26 cellular contexts compared by ENCODE assay signal in the genomic region with DNA sequence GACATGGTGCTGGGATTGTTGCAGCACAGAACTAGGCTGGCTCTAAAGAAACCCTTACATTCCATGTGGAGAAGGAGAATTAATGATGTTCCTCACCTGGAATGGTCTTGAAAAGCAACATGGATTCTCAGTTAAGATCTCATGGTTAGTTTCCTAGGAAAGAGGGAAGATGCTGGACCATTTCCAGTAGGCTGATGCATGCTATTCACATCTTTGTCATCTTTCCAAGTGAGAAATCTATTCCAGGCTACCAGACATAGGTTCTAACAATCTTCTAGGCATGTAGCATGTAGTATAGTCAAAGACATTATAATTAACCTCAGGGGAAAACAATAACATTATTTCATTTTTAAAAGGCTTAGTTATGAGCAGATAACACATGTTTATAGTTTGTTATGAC. TPM values are rescaled to one million over a fixed set of nuclear protein-coding genes. Genes with fewer than 3 reads are reported as not detected.
"Had no signal": no experiment of that assay in that cellular context is flagged by ENCODE, and none has a peak within 500 bp of the region (broad histone marks: within the 10 kb centered on the region; RNA-seq: fewer than 3 reads in every experiment).

No MANE protein-coding gene starts in this region.

- DNase-seq: activated CD4-positive, alpha-beta T cell treated with anti-CD3 and anti-CD28 coated beads, Interleukin-2, amount 10 ng/mL, durations not matched to agents 7 days and 5 days; activated CD4-positive, CD25-positive, alpha-beta regulatory T cell treated with anti-CD3 and anti-CD28 coated beads, Interleukin-2, amount 50 U/mL, for 72 hours; activated CD8-positive, alpha-beta T cell treated with anti-CD3 and anti-CD28 coated beads, Interleukin-2, amount 10 ng/mL, durations not matched to agents 7 days and 5 days; activated gamma-delta T cell; activated naive CD4-positive, alpha-beta T cell treated with anti-CD3 and anti-CD28 coated beads, Interleukin-2, amount 50 U/mL, for 16 hours; activated naive CD8-positive, alpha-beta T cell treated with anti-CD3 and anti-CD28 coated beads, Interleukin-2, amount 50 U/mL, for 24 hours; body of pancreas; effector memory CD8-positive, alpha-beta T cell; foreskin keratinocyte; kidney glomerular epithelial cell; left lung; naive thymus-derived CD8-positive, alpha-beta T cell; stimulated activated CD4-positive, alpha-beta T cell treated with anti-CD3 and anti-CD28 coated beads, Interleukin-4, amount 100 ng/mL, for 4 hours; stimulated activated naive CD8-positive, alpha-beta T cell treated with anti-CD3 and anti-CD28 coated beads, Interleukin-15, Interleukin-2, amounts not matched to agents 100 U/mL and 50 U/mL, for 24 hours; T-cell; WERI-Rb-1 had no signal

- H3K27ac Mint-ChIP-seq: activated CD4-positive, alpha-beta T cell treated with anti-CD3 and anti-CD28 coated beads, Interleukin-2, amount 10 ng/mL, durations not matched to agents 7 days and 5 days; activated CD8-positive, alpha-beta T cell treated with anti-CD3 and anti-CD28 coated beads, Interleukin-2, amount 10 ng/mL, durations not matched to agents 7 days and 5 days; activated naive CD8-positive, alpha-beta T cell treated with anti-CD3 and anti-CD28 coated beads, Interleukin-2, amount 50 U/mL, for 24 hours; activated T-helper 1 cell treated with anti-CD3 and anti-CD28 coated beads, Interleukin-12 subunit alpha, Interleukin-12 subunit beta, Interleukin-2, Interleukin-4 antibody, amounts not matched to agents 30 ng/mL and 10 ng/mL and 1 ng/mL, durations not matched to agents 14 hours and 24 hours and 36 hours; effector memory CD8-positive, alpha-beta T cell; naive thymus-derived CD8-positive, alpha-beta T cell; progenitor cell of endocrine pancreas; T-cell; T-helper 2 cell treated with Interferon-gamma antibody and Interleukin-4, amounts not matched to agents 5 μg/mL and 100 μg/mL, for 36 hours had no signal

- H3K36me3 Mint-ChIP-seq: naive thymus-derived CD8-positive, alpha-beta T cell; T-cell had no signal

- H3K36me3 ChIP-seq: left lung, WERI-Rb-1 had no signal

- H3K9me3 Mint-ChIP-seq: activated CD4-positive, alpha-beta T cell treated with anti-CD3 and anti-CD28 coated beads, Interleukin-2, amount 10 ng/mL, durations not matched to agents 7 days and 5 days; activated naive CD8-positive, alpha-beta T cell treated with anti-CD3 and anti-CD28 coated beads, Interleukin-2, amount 50 U/mL, for 24 hours; activated T-helper 1 cell treated with anti-CD3 and anti-CD28 coated beads, Interleukin-12 subunit alpha, Interleukin-12 subunit beta, Interleukin-2, Interleukin-4 antibody, amounts not matched to agents 30 ng/mL and 10 ng/mL and 1 ng/mL, durations not matched to agents 14 hours and 24 hours and 36 hours; naive thymus-derived CD8-positive, alpha-beta T cell; T-cell; T-helper 2 cell treated with Interferon-gamma antibody and Interleukin-4, amounts not matched to agents 5 μg/mL and 100 μg/mL, for 36 hours had no signal

- H3K9me3 ChIP-seq: body of pancreas, left lung, tibial nerve, vagina had no signal

- H3K4me1 Mint-ChIP-seq: activated CD4-positive, alpha-beta T cell treated with anti-CD3 and anti-CD28 coated beads, Interleukin-2, amount 10 ng/mL, durations not matched to agents 7 days and 5 days; activated naive CD8-positive, alpha-beta T cell treated with anti-CD3 and anti-CD28 coated beads, Interleukin-2, amount 50 U/mL, for 24 hours; naive thymus-derived CD8-positive, alpha-beta T cell; T-cell had no signal

- H3K27me3 ChIP-seq: body of pancreas, cardiac muscle cell, foreskin keratinocyte, hepatocyte, left lung, tibial nerve, vagina had no signal

- H3K27ac ChIP-seq: body of pancreas, cardiac muscle cell, foreskin keratinocyte, hepatocyte, left lung, tibial nerve, vagina, WERI-Rb-1 had no signal

- H3K4me3 ChIP-seq: body of pancreas, cardiac muscle cell, hepatocyte, left lung, lung, tibial nerve, vagina had no signal

- H3K4me3 Mint-ChIP-seq: activated CD4-positive, alpha-beta T cell treated with anti-CD3 and anti-CD28 coated beads, Interleukin-2, amount 10 ng/mL, durations not matched to agents 7 days and 5 days; activated CD8-positive, alpha-beta T cell treated with anti-CD3 and anti-CD28 coated beads, Interleukin-2, amount 10 ng/mL, durations not matched to agents 7 days and 5 days; activated naive CD8-positive, alpha-beta T cell treated with anti-CD3 and anti-CD28 coated beads, Interleukin-2, amount 50 U/mL, for 24 hours; activated T-helper 1 cell treated with anti-CD3 and anti-CD28 coated beads, Interleukin-12 subunit alpha, Interleukin-12 subunit beta, Interleukin-2, Interleukin-4 antibody, amounts not matched to agents 30 ng/mL and 10 ng/mL and 1 ng/mL, durations not matched to agents 14 hours and 24 hours and 36 hours; effector memory CD8-positive, alpha-beta T cell; naive thymus-derived CD8-positive, alpha-beta T cell; T-cell; T-helper 2 cell treated with Interferon-gamma antibody and Interleukin-4, amounts not matched to agents 5 μg/mL and 100 μg/mL, for 36 hours had no signal

- H3K4me1 ChIP-seq: foreskin keratinocyte, left lung, tibial nerve had no signal

RNA-seq across cellular contexts. Expression of gene TMEM252, which starts 44.3 kb away (rescaled TPM):
- total RNA-seq: activated CD4-positive, alpha-beta T cell treated with anti-CD3 and anti-CD28 coated beads, Interleukin-2, amount 10 ng/mL, durations not matched to agents 7 days and 5 days; activated CD8-positive, alpha-beta T cell treated with anti-CD3 and anti-CD28 coated beads, Interleukin-2, amount 10 ng/mL, durations not matched to agents 7 days and 5 days; activated T-helper 1 cell treated with anti-CD3 and anti-CD28 coated beads, Interleukin-12 subunit alpha, Interleukin-12 subunit beta, Interleukin-2, Interleukin-4 antibody, amounts not matched to agents 30 ng/mL and 10 ng/mL and 1 ng/mL, durations not matched to agents 14 hours and 24 hours and 36 hours; body of pancreas; cardiac muscle cell; dermis microvascular lymphatic vessel endothelial cell; foreskin keratinocyte; hepatocyte; left lung; lung; naive thymus-derived CD8-positive, alpha-beta T cell; osteoblast; progenitor cell of endocrine pancreas; T-cell; tibial nerve; vagina had no signal
